9 cellular contexts compared by ENCODE assay signal in the genomic region with DNA sequence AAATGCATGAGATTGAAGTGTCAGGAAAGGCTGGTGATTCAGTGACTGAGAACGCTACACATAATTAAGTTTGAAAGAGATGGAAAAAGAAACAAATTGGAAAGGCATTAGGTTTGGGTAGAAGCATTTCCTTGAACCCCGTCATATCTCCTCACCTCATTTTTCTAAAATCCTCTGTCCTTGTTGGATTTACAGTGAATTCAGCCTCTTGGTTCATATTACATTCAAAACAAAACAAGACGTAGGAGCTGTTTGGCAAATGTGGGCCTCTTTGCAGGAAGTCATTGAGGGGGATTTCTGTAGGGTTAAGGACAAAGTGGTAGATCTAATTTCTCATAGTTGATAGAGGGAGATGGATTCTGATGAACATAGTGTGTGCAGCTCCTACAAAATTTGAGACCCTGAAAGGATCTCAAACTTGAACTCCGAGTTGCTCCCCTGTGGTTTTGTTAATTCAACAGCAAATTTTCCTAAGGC. TPM values are rescaled to one million over a fixed set of nuclear protein-coding genes. Genes with fewer than 3 reads are reported as not detected.
A peak's percentile ranks its signal among the peaks of the same experiment; 100 is the strongest.
DNase-seq lines count a peak whose midpoint lies in the region; ATAC-seq and TF ChIP-seq lines count a peak whose summit lies in the region.
"Had no signal": no experiment of that assay in that cellular context is flagged by ENCODE, and none has a peak within 500 bp of the region (broad histone marks: within the 10 kb centered on the region; RNA-seq: fewer than 3 reads in every experiment).

No MANE protein-coding gene starts in this region.

- no peaks in the 10 kb centered on the region for H3K36me3 ChIP-seq in effector memory CD4-positive, alpha-beta T cell (ENCODE audit: control insufficient read depth, insufficient read depth, low read length)
- H3K36me3 ChIP-seq in SK-N-SH (replicated peaks in 1 of 2; ENCODE audit: control insufficient read depth in 1 of 2, insufficient read depth in 2 of 2, low read length in 1 of 2): no peaks in the 10 kb centered on the region
- H3K36me3 ChIP-seq: SJCRH30 had no signal

- H4K20me1 ChIP-seq in SK-N-SH (ENCODE audit: insufficient read depth): no peaks in the 10 kb centered on the region

- H3K27me3 Mint-ChIP-seq in activated CD4-positive, alpha-beta T cell treated with anti-CD3 and anti-CD28 coated beads, Interleukin-2, amount 10 ng/mL, durations not matched to agents 24 days and 14 days: peaks cover 12% of the 10 kb centered on the region
- H3K27me3 Mint-ChIP-seq in stimulated activated naive B cell treated with anti-CD40 and anti-IgM and Interleukin-4, amounts not matched to agents 10 μg/mL and 1 μg/mL and 100 μg/mL, for 72 hours: peaks cover 0 to 4% of the 10 kb centered on the region in 2 donors

- H3K36me3 Mint-ChIP-seq in activated CD4-positive, alpha-beta T cell treated with anti-CD3 and anti-CD28 coated beads, Interleukin-2, amount 10 ng/mL, durations not matched to agents 24 days and 14 days (ENCODE audit: low read depth): peaks cover 3% of the 10 kb centered on the region
- H3K36me3 Mint-ChIP-seq in stimulated activated naive B cell treated with anti-CD40 and anti-IgM and Interleukin-4, amounts not matched to agents 10 μg/mL and 1 μg/mL and 100 μg/mL, for 72 hours: peaks cover 8 to 13% of the 10 kb centered on the region in 2 donors

- H3K27ac Mint-ChIP-seq in activated CD4-positive, alpha-beta T cell treated with anti-CD3 and anti-CD28 coated beads, Interleukin-2, amount 10 ng/mL, durations not matched to agents 24 days and 14 days: peak overlapping the region; percentile 75
- H3K27ac Mint-ChIP-seq in stimulated activated naive B cell treated with anti-CD40 and anti-IgM and Interleukin-4, amounts not matched to agents 10 μg/mL and 1 μg/mL and 100 μg/mL, for 72 hours: peak overlapping the region; percentile 93

- no peak for DNase-seq in activated CD4-positive, alpha-beta T cell treated with anti-CD3 and anti-CD28 coated beads, Interleukin-2, amount 10 ng/mL, durations not matched to agents 24 days and 14 days
- DNase-seq in activated CD4-positive, alpha-beta T cell treated with anti-CD3 and anti-CD28 coated beads, Interleukin-2, amount 50 U/mL, for 1 hour: no peak
- DNase-seq in HL-60 (ENCODE audit: low read depth in 1 of 2, low spot score in 1 of 2) (no peak), DMS153 (lab: John Stamatoyannopoulos, UW) (no peak), SK-N-SH (no peak)
- no peak for DNase-seq in effector memory CD4-positive, alpha-beta T cell
- no peak for DNase-seq in stimulated activated naive B cell treated with anti-CD40 and anti-IgM and Interleukin-4, amounts not matched to agents 10 μg/mL and 1 μg/mL and 100 μg/mL, for 72 hours

- no peak overlapping the region for H3K9ac ChIP-seq in SK-N-SH

- H3K79me2 ChIP-seq in SK-N-SH (ENCODE audit: insufficient read depth): no peaks in the 10 kb centered on the region

- no peak overlapping the region for H3K4me2 ChIP-seq in SK-N-SH

- peak; percentile 20 to 29 for ATAC-seq in stimulated activated naive B cell treated with anti-CD40 and anti-IgM and Interleukin-4, amounts not matched to agents 10 μg/mL and 1 μg/mL and 100 μg/mL, for 72 hours (replicated peaks)
- no peak for ATAC-seq in GM18867 (IDR thresholded peaks at IDR 0.05; ENCODE audit: unreplicated experiment)

- peaks cover 28% of the 10 kb centered on the region for H3K9me3 Mint-ChIP-seq in activated CD4-positive, alpha-beta T cell treated with anti-CD3 and anti-CD28 coated beads, Interleukin-2, amount 10 ng/mL, durations not matched to agents 24 days and 14 days
- H3K9me3 Mint-ChIP-seq in stimulated activated naive B cell treated with anti-CD40 and anti-IgM and Interleukin-4, amounts not matched to agents 10 μg/mL and 1 μg/mL and 100 μg/mL, for 72 hours: peaks cover 5 to 8% of the 10 kb centered on the region in 2 donors

- no peak for TF ChIP-seq EP300 in SK-N-SH (IDR thresholded peaks at IDR 0.05; ENCODE audit: borderline replicate concordance in 1 of 2, low read depth in 1 of 2, low read length in 1 of 2)

- peaks cover 22% of the 10 kb centered on the region for H3K4me1 Mint-ChIP-seq in activated CD4-positive, alpha-beta T cell treated with anti-CD3 and anti-CD28 coated beads, Interleukin-2, amount 10 ng/mL, durations not matched to agents 24 days and 14 days
- peaks cover 18 to 35% of the 10 kb centered on the region in 2 donors for H3K4me1 Mint-ChIP-seq in stimulated activated naive B cell treated with anti-CD40 and anti-IgM and Interleukin-4, amounts not matched to agents 10 μg/mL and 1 μg/mL and 100 μg/mL, for 72 hours

- TF ChIP-seq RAD21 in SK-N-SH (IDR thresholded peaks at IDR 0.05; ENCODE audit: low read length): no peak

- H3K4me1 ChIP-seq in effector memory CD4-positive, alpha-beta T cell (ENCODE audit: control insufficient read depth, insufficient read depth, low read length, poor library complexity, severe bottlenecking): peaks cover 6% of the 10 kb centered on the region
- H3K4me1 ChIP-seq in SK-N-SH (ENCODE audit: control insufficient read depth in 1 of 2, insufficient read depth in 2 of 2, low read depth in 1 of 2, low read length in 1 of 2): peaks cover 0 to 7% of the 10 kb centered on the region in 2 experiments; a peak in 1 of 4 replicates
- H3K4me1 ChIP-seq: SJCRH30 had no signal

- no peaks in the 10 kb centered on the region for H3F3A ChIP-seq in SK-N-SH (replicated peaks; ENCODE audit: insufficient read depth)

- no peak overlapping the region for H2AFZ ChIP-seq in SK-N-SH (ENCODE audit: low read depth)

- peak overlapping the region; percentile 40 for H3K4me3 ChIP-seq in HL-60 (replicated peaks; ENCODE audit: insufficient read depth, low read length)
- H3K4me3 ChIP-seq in effector memory CD4-positive, alpha-beta T cell (ENCODE audit: insufficient read depth, low read depth, low read length, poor library complexity, severe bottlenecking): no peak overlapping the region
- no peak overlapping the region for H3K4me3 ChIP-seq in SK-N-SH (ENCODE audit: low read depth in 2 of 2, low read length in 1 of 2)
- H3K4me3 ChIP-seq: SJCRH30 had no signal

- intact Hi-C loops in activated CD4-positive, alpha-beta T cell treated with anti-CD3 and anti-CD28 coated beads, Interleukin-2, amount 10 ng/mL, durations not matched to agents 24 days and 14 days (cut with micrococcal nuclease): loop anchor here (1.0 to 5.0 kb wide), 2 partner anchors 52 to 87 kb away; a partner anchor contains a TSS

- whole genome bisulfite sequencing in SK-N-SH (ENCODE audit: low lambda C conversion rate): 77% methylated on average over 4 of the region's 4 CpGs

- H3K27me3 ChIP-seq in HL-60 (ENCODE audit: insufficient read depth, poor library complexity, severe bottlenecking) (no peaks in the 10 kb centered on the region), SK-N-SH (ENCODE audit: insufficient read depth) (no peaks in the 10 kb centered on the region; the same call in 1 of the 2 replicates)
- H3K27me3 ChIP-seq in effector memory CD4-positive, alpha-beta T cell (replicated peaks; ENCODE audit: control insufficient read depth, insufficient read depth, low read length, poor library complexity, severe bottlenecking): no peaks in the 10 kb centered on the region
- H3K27me3 ChIP-seq: SJCRH30 had no signal

- peak overlapping the region; percentile 57 for H3K4me3 Mint-ChIP-seq in activated CD4-positive, alpha-beta T cell treated with anti-CD3 and anti-CD28 coated beads, Interleukin-2, amount 10 ng/mL, durations not matched to agents 24 days and 14 days
- peak overlapping the region; percentile 71 to 81 for H3K4me3 Mint-ChIP-seq in stimulated activated naive B cell treated with anti-CD40 and anti-IgM and Interleukin-4, amounts not matched to agents 10 μg/mL and 1 μg/mL and 100 μg/mL, for 72 hours

- CTCF ChIA-PET in SK-N-SH (lab: Yijun Ruan, JAX): no interaction called here

- POLR2A ChIA-PET in SK-N-SH (lab: Yijun Ruan, JAX): no interaction called here

- no peaks in the 10 kb centered on the region for H3K9me2 ChIP-seq in SK-N-SH

- H3K27ac ChIP-seq in HL-60 (replicated peaks): peak overlapping the region; percentile 84
- H3K27ac ChIP-seq in effector memory CD4-positive, alpha-beta T cell (ENCODE audit: insufficient read depth, low read length, poor library complexity, severe bottlenecking): peak overlapping the region; percentile 24
- no peak overlapping the region for H3K27ac ChIP-seq in SK-N-SH (ENCODE audit: low read depth in 2 of 2, low read length in 1 of 2)
- H3K27ac ChIP-seq: SJCRH30 had no signal

- no peak for TF ChIP-seq CTCF in HL-60 (IDR thresholded peaks at IDR 0.05; ENCODE audit: insufficient read depth, low read length)
- no peak for TF ChIP-seq CTCF in SK-N-SH (IDR thresholded peaks at IDR 0.05)

- no peaks in the 10 kb centered on the region for H3K9me3 ChIP-seq in effector memory CD4-positive, alpha-beta T cell (ENCODE audit: control insufficient read depth, low read length)
- H3K9me3 ChIP-seq in SK-N-SH: no peaks in the 10 kb centered on the region

TF ChIP-seq in SK-N-SH, 30 proteins besides CTCF, POLR2A, EP300 and RAD21 (continues in another document):
- TF ChIP-seq MEF2A (IDR thresholded peaks at IDR 0.05; ENCODE audit: borderline replicate concordance, low read depth) (no peak), POLR2AphosphoS5 (IDR thresholded peaks at IDR 0.05; ENCODE audit: low read depth, low read length) (no peak), TAF1 (IDR thresholded peaks at IDR 0.05; ENCODE audit: borderline replicate concordance, low read depth, low read length) (no peak)

RNA-seq across cellular contexts. Expression of a gene that starts 0.6 kb away (rescaled TPM):
- total RNA-seq in activated CD4-positive, alpha-beta T cell treated with anti-CD3 and anti-CD28 coated beads, Interleukin-2, amount 10 ng/mL, durations not matched to agents 24 days and 14 days: 1.8 and 3.5 TPM in 2 replicates
- 4.4 and 4.8 TPM in 2 replicates for polyA plus RNA-seq in SK-N-SH (2012; rRNA removed)
- polyA plus RNA-seq in SK-N-SH (2012; cell fraction: cytosol; rRNA removed): 4.2 and 4.6 TPM in 2 replicates
- polyA plus RNA-seq in SK-N-SH (2012; cell fraction: nucleus; rRNA removed): 6.4 and 13.3 TPM in 2 replicates

RNA-seq across cellular contexts. Expression of a gene that starts 51.9 kb away (rescaled TPM):
- 23.9 and 26.1 TPM in 2 replicates for total RNA-seq in activated CD4-positive, alpha-beta T cell treated with anti-CD3 and anti-CD28 coated beads, Interleukin-2, amount 10 ng/mL, durations not matched to agents 24 days and 14 days
- polyA plus RNA-seq in SK-N-SH (2012; rRNA removed): 9.2 and 14.2 TPM in 2 replicates
- 10.7 and 13.4 TPM in 2 replicates for polyA plus RNA-seq in SK-N-SH (2012; cell fraction: cytosol; rRNA removed)
- polyA plus RNA-seq in SK-N-SH (2012; cell fraction: nucleus; rRNA removed): 15.8 and 18.8 TPM in 2 replicates

Comparison
In these comparisons a context has a peak if more than half of its experiments do, and no peak if none do; other contexts are left out.
1. H3K27ac ChIP-seq: peak in HL-60 (single experiment) and effector memory CD4-positive, alpha-beta T cell (single experiment); none in SK-N-SH (0 of 2).